8 cellular contexts compared by ENCODE assay signal in genomic region chr5:172006378-172007152, GRCh38. TPM values are rescaled to one million over a fixed set of nuclear protein-coding genes. Genes with fewer than 3 reads are reported as not detected.
DNase-seq lines count a peak whose midpoint lies in the region; ATAC-seq and TF ChIP-seq lines count a peak whose summit lies in the region.

FBXW11 (minus strand) TSS chr5:172006638; CDS start chr5:172006502, 136 bp downstream.

- peaks cover 38% of the 10 kb centered on the region for H3K4me1 Mint-ChIP-seq in T-helper 17 cell

- no peaks in the 10 kb centered on the region for H3K9me3 ChIP-seq in T-helper 17 cell (ENCODE audit: control insufficient read depth, low read length, poor library complexity, severe bottlenecking)
- H3K9me3 ChIP-seq in right atrium auricular region, result no peaks in the 10 kb centered on the region
- no peaks in the 10 kb centered on the region for H3K9me3 ChIP-seq in uterus

- H3K36me3 ChIP-seq in right atrium auricular region (no peaks in the 10 kb centered on the region), uterus (no peaks in the 10 kb centered on the region)

- H3K27me3 ChIP-seq in right atrium auricular region (no peaks in the 10 kb centered on the region), uterus (no peaks in the 10 kb centered on the region)

- H3K36me3 Mint-ChIP-seq in T-helper 17 cell (ENCODE audit: low read depth), result peaks cover 3% of the 10 kb centered on the region

- H3K27ac ChIP-seq in angular gyrus (ENCODE audit: low read depth, low read length) (peak within 1 kb of the TSS; percentile 99), right atrium auricular region (peak within 1 kb of the TSS; percentile 96 to 97), uterus (peak within 1 kb of the TSS; percentile 96 to 97)

- DNase-seq in NCI-H1694 treated with DMSO at 0.1 percent for 48 hours (lab: John Stamatoyannopoulos, UW) (peak; percentile 91), T-helper 17 cell (peak; percentile 86 to 90 (median 90)), right atrium auricular region (ENCODE audit: low spot score) (peak; percentile 96), pulmonary artery endothelial cell (ENCODE audit: low read depth, low spot score) (peak; percentile 86), uterus (peak; percentile 94 to 96)

- TF ChIP-seq CTCF in right atrium auricular region (IDR thresholded peaks at IDR 0.05) (no peak), uterus (IDR thresholded peaks at IDR 0.05) (peak in 1 of 4 experiments; percentile 2)

- peak within 1 kb of the TSS; percentile 99 for H3K27ac Mint-ChIP-seq in T-helper 17 cell

- peak within 1 kb of the TSS; percentile 98 for H3K4me3 Mint-ChIP-seq in T-helper 17 cell

- H3K4me1 ChIP-seq in right atrium auricular region, result peaks cover 0 to 49% of the 10 kb centered on the region in 2 donors
- H3K4me1 ChIP-seq in uterus, result peaks cover 0 to 9% of the 10 kb centered on the region in 2 donors

- peak within 1 kb of the TSS; percentile 80 to 84 for H3K4me3 ChIP-seq in right atrium auricular region
- H3K4me3 ChIP-seq in uterus, result peak within 1 kb of the TSS; percentile 86 to 87

- intact Hi-C loops in uterus (cut with DNase I; ENCODE audit: low total_unique reads), result no loop called here

- peak; percentile 86 for ATAC-seq in HG02885 (IDR thresholded peaks at IDR 0.05; ENCODE audit: poor library complexity, unreplicated experiment)
- ATAC-seq in T-helper 17 cell, result peak; percentile 91

- H3K27me3 Mint-ChIP-seq in T-helper 17 cell, result no peaks in the 10 kb centered on the region

- TF ChIP-seq POLR2A in GM15510 (IDR thresholded peaks at IDR 0.05; ENCODE audit: borderline replicate concordance, extremely low read depth, insufficient read length) (peak; percentile 96), uterus (IDR thresholded peaks at IDR 0.05) (peak; percentile 71 to 83)

RNA-seq across cellular contexts. Expression of gene FBXW11, which starts in this region (rescaled TPM):
- 10 to 100 TPM; 28.3 to 30.1 TPM for total RNA-seq in T-helper 17 cell
- total RNA-seq in right atrium auricular region, result 10 to 100 TPM; 76.3 to 81.7 TPM
- 67.5 and 86.0 TPM in 2 replicates for total RNA-seq in pulmonary artery endothelial cell
- 100 to 1,000 TPM in 1 of 4 donors, 10 to 100 TPM in 3; 35.9 to 111 (median 63.7) TPM for total RNA-seq in uterus

Comparison
In these comparisons a context has a peak if more than half of its experiments do, and no peak if none do; other contexts are left out.
1. Peak in every context shown above with its lines: DNase-seq, ATAC-seq, H3K4me3 ChIP-seq and H3K27ac ChIP-seq.